ENCODE assay signal across 14 cellular contexts in genomic region chr22:27252282-27253049, GRCh38.
DNase-seq lines count a peak whose midpoint lies in the region; ATAC-seq, FAIRE-seq and TF ChIP-seq lines count a peak whose summit lies in the region.
"Had no signal": no experiment of that assay in that cellular context is flagged by ENCODE, and none has a peak within 500 bp of the region (broad histone marks: within the 10 kb centered on the region; RNA-seq: fewer than 3 reads in every experiment).

No MANE protein-coding gene starts in this region.

- FAIRE-seq in GM12891 (lab: Jason Lieb, UNC) = no peak

- TF ChIP-seq CTCF in NB4 (IDR thresholded peaks at IDR 0.05; ENCODE audit: low read depth, low read length) = no peak

- intact Hi-C loops in sciatic nerve (cut with DNase I) = no loop called here

- no peak overlapping the region for H3K4me3 ChIP-seq in NB4 (ENCODE audit: low read depth, low read length)
- H3K4me3 ChIP-seq: lung, suprapubic skin had no signal

- ATAC-seq in sciatic nerve (peak; percentile 80), HG03442 (IDR thresholded peaks at IDR 0.05; ENCODE audit: unreplicated experiment) (no peak)
- ATAC-seq: T-helper 17 cell had no signal

- DNase-seq in ELR (ENCODE audit: low read depth) (peak; percentile 75), NB4 (ENCODE audit: low read depth) (peak; percentile 45), fibroblast of gingiva (ENCODE audit: low read depth) (peak; percentile 70), sciatic nerve (ENCODE audit: low spot score) (no peak), GM12891 (ENCODE audit: insufficient read length, low spot score) (no peak), 8988T (no peak), GM19238 (ENCODE audit: insufficient read length, low spot score) (no peak)
- DNase-seq: activated T-cell treated with anti-CD3 and anti-CD28 coated beads, Interleukin-2, amount 50 U/mL, for 1 hour; effector CD4-positive, alpha-beta T cell; NCI-H2081; T-helper 17 cell had no signal

- TF ChIP-seq POLR2A in NB4 (IDR thresholded peaks at IDR 0.05; ENCODE audit: extremely low read depth, insufficient read length) = no peak
- TF ChIP-seq POLR2A in GM12891 (IDR thresholded peaks at IDR 0.05; ENCODE audit: low read depth, low read length) = no peak

TF ChIP-seq in GM12891, 5 proteins besides CTCF, POLR2A, EP300 and RAD21:
- TF ChIP-seq POLR2AphosphoS5 (IDR thresholded peaks at IDR 0.05; ENCODE audit: low read depth, low read length) = no peak
- no peak for TF ChIP-seq POU2F2 (IDR thresholded peaks at IDR 0.05; ENCODE audit: low read depth, low read length)
- no peak for TF ChIP-seq SPI1 (IDR thresholded peaks at IDR 0.05; ENCODE audit: low read depth, low read length)
- no peak for TF ChIP-seq PAX5 (IDR thresholded peaks at IDR 0.05; ENCODE audit: insufficient read depth, low read length, severe bottlenecking)
- TF ChIP-seq TAF1 (IDR thresholded peaks at IDR 0.05; ENCODE audit: low read depth, low read length) = no peak
TF ChIP-seq in GM12891: peak in this region for 0.

Comparison
In these comparisons a context has a peak if more than half of its experiments do, and no peak if none do; other contexts are left out.
1. DNase-seq: peak in ELR (single experiment), NB4 (single experiment) and fibroblast of gingiva (single experiment); none in sciatic nerve (single experiment), GM12891 (single experiment), 8988T (single experiment) and GM19238 (single experiment).